In the genomic region with DNA sequence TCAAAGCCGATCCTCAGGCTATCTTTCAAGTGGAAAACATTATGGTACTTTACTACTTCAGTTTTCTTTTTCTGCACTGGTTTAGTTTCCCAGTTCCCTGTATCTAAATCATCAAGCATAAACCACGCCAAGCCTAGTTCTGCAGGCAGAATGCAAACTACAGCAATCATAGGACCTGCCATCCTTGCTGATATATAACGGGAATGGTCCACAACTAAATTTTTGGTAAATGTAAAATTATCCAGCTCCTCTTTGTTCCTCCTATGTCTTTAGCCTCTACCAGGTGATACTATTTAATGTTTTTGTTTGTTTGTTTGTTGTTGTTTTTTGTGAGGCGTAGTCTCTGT, we compare ENCODE assay signal across 1 cellular context.
TF ChIP-seq lines count a peak whose summit lies in the region.

No MANE protein-coding gene starts in this region.

TF ChIP-seq in GM23338, 12 proteins besides CTCF, POLR2A, EP300 and RAD21 (continued from another document):
- TF ChIP-seq STAT1 (IDR thresholded peaks at IDR 0.05; ENCODE audit: unreplicated experiment) = no peak
- no peak for TF ChIP-seq CREB1 (CRISPR knock-in tag; IDR thresholded peaks at IDR 0.05; ENCODE audit: low read depth)
- TF ChIP-seq EZH2phosphoT487 (IDR thresholded peaks at IDR 0.05; ENCODE audit: unreplicated experiment) = no peak
TF ChIP-seq in GM23338: peak in this region for 0.
